9 cellular contexts compared by ENCODE assay signal in the genomic region with DNA sequence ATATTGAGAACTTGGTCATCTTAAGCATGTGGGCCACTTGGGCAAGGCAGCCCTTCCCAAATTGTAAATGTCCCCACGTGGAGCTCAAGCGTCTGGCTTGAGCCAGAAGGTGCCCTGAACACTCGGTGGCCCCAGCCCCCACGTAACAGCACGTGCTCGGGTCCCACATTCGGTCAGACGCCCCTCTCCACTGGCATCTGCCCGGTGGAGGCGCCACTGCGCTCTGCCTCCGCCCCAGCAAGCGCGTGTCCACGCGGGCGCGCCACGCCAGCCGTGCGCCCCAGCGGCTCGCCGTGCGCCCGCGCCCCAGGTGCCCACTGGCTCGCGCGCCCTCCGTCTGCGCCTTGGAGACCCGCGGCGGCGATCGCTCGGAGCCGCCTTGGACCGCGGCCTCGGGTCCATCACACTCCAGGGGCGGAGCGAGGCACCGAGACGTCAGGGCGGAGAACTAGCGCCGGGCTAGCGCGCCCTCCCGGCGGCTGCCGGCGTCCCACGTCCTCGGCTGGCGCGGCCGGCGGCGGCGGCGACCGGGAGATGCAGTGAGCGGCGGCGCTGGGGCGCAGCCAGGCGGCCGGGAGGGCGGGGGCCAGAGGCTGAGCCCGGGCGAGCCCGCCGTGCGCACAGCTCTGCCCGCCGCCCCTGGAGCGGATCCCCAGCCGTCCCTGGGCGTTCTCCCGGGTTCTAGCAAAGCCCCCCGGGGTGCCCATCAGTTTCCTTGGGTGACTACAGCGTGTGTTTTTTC. TPM values are rescaled to one million over a fixed set of nuclear protein-coding genes. Genes with fewer than 3 reads are reported as not detected.
DNase-seq lines count a peak whose midpoint lies in the region; ATAC-seq and TF ChIP-seq lines count a peak whose summit lies in the region.
"Had no signal": no experiment of that assay in that cellular context is flagged by ENCODE, and none has a peak within 500 bp of the region (broad histone marks: within the 10 kb centered on the region; RNA-seq: fewer than 3 reads in every experiment).

TSS of gene PALM2AKAP2 (plus strand) at position 488 of the 742 bp plus-strand sequence. CDS start 291 bp downstream, outside the sequence.

- peak within 1 kb of the TSS; percentile 49 to 87 for H2BK12ac ChIP-seq in mesenchymal stem cell (ENCODE audit: low read length in 2 of 2)

- DNase-seq in NCI-H2029 (lab: John Stamatoyannopoulos, UW) (peak; percentile 56), NCI-H2029 treated with DMSO at 0.1 percent for 48 hours (lab: John Stamatoyannopoulos, UW) (no peak), NCI-H748 (lab: John Stamatoyannopoulos, UW; ENCODE audit: unreplicated experiment) (peak; percentile 82), epithelial cell of esophagus (ENCODE audit: low read depth) (peak; percentile 75), mesenchymal stem cell (peak; percentile 79), upper lobe of right lung (peak; percentile 79), T-cell (no peak)
- DNase-seq: CD4-positive, CD25-positive, alpha-beta regulatory T cell had no signal

- no peaks in the 10 kb centered on the region for H3K36me3 Mint-ChIP-seq in T-cell
- H3K36me3 Mint-ChIP-seq: CD4-positive, CD25-positive, alpha-beta regulatory T cell had no signal

- H3K27me3 Mint-ChIP-seq in T-cell = peaks cover 30 to 39% of the 10 kb centered on the region in 2 donors

- no peak within 1 kb of the TSS for H3K27ac Mint-ChIP-seq in T-cell
- H3K27ac Mint-ChIP-seq: CD4-positive, CD25-positive, alpha-beta regulatory T cell had no signal

- ATAC-seq in upper lobe of right lung = peak; percentile 89
- ATAC-seq in GM19452 (IDR thresholded peaks at IDR 0.05; ENCODE audit: unreplicated experiment) = no peak
- no peak for ATAC-seq in T-cell (replicated peaks in 1 of 4)

- peak within 1 kb of the TSS; percentile 72 for H2AFZ ChIP-seq in mesenchymal stem cell (ENCODE audit: low read depth, low read length)

- peak within 1 kb of the TSS; percentile 20 for H3K27ac ChIP-seq in mesenchymal stem cell (ENCODE audit: low read length, poor library complexity, severe bottlenecking)
- peak within 1 kb of the TSS; percentile 43 for H3K27ac ChIP-seq in upper lobe of right lung

- H3K4me1 Mint-ChIP-seq in T-cell = no peaks in the 10 kb centered on the region

- POLR2A ChIA-PET in T-cell (lab: Charles Lee) = no interaction called here

- peaks cover 11% of the 10 kb centered on the region for H3K79me1 ChIP-seq in mesenchymal stem cell (replicated peaks; ENCODE audit: low read length, poor library complexity, severe bottlenecking)

- peak within 1 kb of the TSS; percentile 96 for H2BK120ac ChIP-seq in mesenchymal stem cell (ENCODE audit: low read depth, low read length)

- TF ChIP-seq CTCF in epithelial cell of esophagus (IDR thresholded peaks at IDR 0.05; ENCODE audit: insufficient read depth, low read depth, low read length, missing control alignments) = peak; percentile 26
- TF ChIP-seq CTCF in upper lobe of right lung (IDR thresholded peaks at IDR 0.05) = no peak

- peak within 1 kb of the TSS; percentile 84 for H4K8ac ChIP-seq in mesenchymal stem cell (ENCODE audit: low read length)

- H3K4me1 ChIP-seq in mesenchymal stem cell (ENCODE audit: control insufficient read depth, insufficient read depth, low read depth, low read length) = peaks cover 3% of the 10 kb centered on the region
- H3K4me1 ChIP-seq in upper lobe of right lung = no peaks in the 10 kb centered on the region

- H3K4me3 ChIP-seq in epithelial cell of esophagus (ENCODE audit: low read length) (peak within 1 kb of the TSS; percentile 64), mesenchymal stem cell (ENCODE audit: insufficient read depth in 1 of 2, low read depth in 1 of 2, low read length in 2 of 2) (peak within 1 kb of the TSS; percentile 76 to 95), upper lobe of right lung (peak within 1 kb of the TSS; percentile 59)

- under 1% methylated on average over 71 of the region's 85 CpGs for WGBS in mesenchymal stem cell

- peak within 1 kb of the TSS; percentile 86 to 89 for H3K4ac ChIP-seq in mesenchymal stem cell (ENCODE audit: low read depth in 1 of 2, low read length in 2 of 2)

- H3K18ac ChIP-seq in mesenchymal stem cell (ENCODE audit: low read depth in 1 of 2, low read length in 2 of 2) = peak within 1 kb of the TSS; percentile 90 to 96

- no peak within 1 kb of the TSS for H2AK5ac ChIP-seq in mesenchymal stem cell (ENCODE audit: low read length, severe bottlenecking)

- H3K27me3 ChIP-seq in mesenchymal stem cell (ENCODE audit: control insufficient read depth in 1 of 2, insufficient read depth in 1 of 2, low read length in 2 of 2) (no peaks in the 10 kb centered on the region), upper lobe of right lung (peaks cover 4% of the 10 kb centered on the region)

- peak within 1 kb of the TSS; percentile 97 for H2BK15ac ChIP-seq in mesenchymal stem cell (ENCODE audit: low read depth, poor library complexity, severe bottlenecking)

- H3K14ac ChIP-seq in mesenchymal stem cell (ENCODE audit: low read length in 2 of 2) = peak within 1 kb of the TSS in 1 of 2 experiments; percentile 87

- intact Hi-C loops in upper lobe of right lung (cut with DNase I) = no loop called here

- peak within 1 kb of the TSS; percentile 93 for H3K9ac ChIP-seq in mesenchymal stem cell (ENCODE audit: low read length)

- H3K9me3 Mint-ChIP-seq in T-cell = peaks cover 0 to 5% (median 0%) of the 10 kb centered on the region in 3 donors

- H3K23ac ChIP-seq in mesenchymal stem cell (ENCODE audit: low read length in 2 of 2) = peak within 1 kb of the TSS in 1 of 2 experiments; percentile 85

- H3K4me2 ChIP-seq in mesenchymal stem cell (ENCODE audit: low read length, poor library complexity, severe bottlenecking) = peak within 1 kb of the TSS; percentile 87

- H2BK5ac ChIP-seq in mesenchymal stem cell (ENCODE audit: low read depth, low read length, poor library complexity, severe bottlenecking) = no peak within 1 kb of the TSS

- CTCF ChIA-PET in T-cell (lab: Charles Lee) = no interaction called here

- H3K36me3 ChIP-seq in mesenchymal stem cell (ENCODE audit: control insufficient read depth in 1 of 2, insufficient read depth in 2 of 2, low read depth in 1 of 2, low read length in 2 of 2) (no peaks in the 10 kb centered on the region), upper lobe of right lung (no peaks in the 10 kb centered on the region)

- no peak within 1 kb of the TSS for H3K4me3 Mint-ChIP-seq in T-cell
- H3K4me3 Mint-ChIP-seq: CD4-positive, CD25-positive, alpha-beta regulatory T cell had no signal

- H3K9me3 ChIP-seq in mesenchymal stem cell (ENCODE audit: control insufficient read depth, low read length) (no peaks in the 10 kb centered on the region), upper lobe of right lung (no peaks in the 10 kb centered on the region)

- H4K91ac ChIP-seq in mesenchymal stem cell (ENCODE audit: low read length) = peak within 1 kb of the TSS; percentile 92

RNA-seq across cellular contexts. Expression of gene PALM2AKAP2, which starts in this region (rescaled TPM):
- 11.3 TPM for polyA plus RNA-seq in mesenchymal stem cell (2013, experiment 1 of 2)
- 10.8 TPM for polyA plus RNA-seq in mesenchymal stem cell (2013, experiment 2 of 2)
- total RNA-seq in upper lobe of right lung = 52.4 TPM
- total RNA-seq in T-cell = not detected

Comparison
In these comparisons a context has a peak if more than half of its experiments do, and no peak if none do; other contexts are left out.
1. RNA of gene PALM2AKAP2 (total RNA-seq): 52.4 TPM in upper lobe of right lung (single experiment); not detected in T-cell; every median in the first group is over 10 times any median in the second.
2. DNase-seq: peak in NCI-H2029 (single experiment), NCI-H748 (single experiment), epithelial cell of esophagus (single experiment), mesenchymal stem cell (single experiment) and upper lobe of right lung (single experiment); none in NCI-H2029 treated with DMSO at 0.1 percent for 48 hours (single experiment) and T-cell (0 of 34).
3. Peak in every context shown above with its lines, with median percentiles within 50 percentile points of each other: H3K4me3 ChIP-seq.